Comparison of ENCODE assay signal across 9 cellular contexts in genomic region chr2:42964444-42965081, GRCh38.
A peak's percentile ranks its signal among the peaks of the same experiment; 100 is the strongest.
DNase-seq lines count a peak whose midpoint lies in the region; FAIRE-seq and TF ChIP-seq lines count a peak whose summit lies in the region.
"Had no signal": no experiment of that assay in that cellular context is flagged by ENCODE, and none has a peak within 500 bp of the region (broad histone marks: within the 10 kb centered on the region; RNA-seq: fewer than 3 reads in every experiment).

No MANE protein-coding gene starts in this region.

- 65% methylated on average over 5 of the region's 5 CpGs; no CpG with 5 or more reads in 1 of the 2 donors for WGBS in transverse colon (ENCODE audit: low coverage in 1 of 2), 2 donors

- DNase-seq in HTR-8/SVneo (ENCODE audit: insufficient read length, low spot score) (peak; percentile 92), astrocyte of the hippocampus (ENCODE audit: low read depth, low spot score) (peak; percentile 99), kidney (peak; percentile 93), transverse colon (no peak)
- no peak for DNase-seq in activated T-helper 1 cell treated with anti-CD3 and anti-CD28 coated beads, Interleukin-12 subunit alpha, Interleukin-12 subunit beta, Interleukin-2, Interleukin-4 antibody, amounts not matched to agents 30 ng/mL and 10 ng/mL and 1 ng/mL, durations not matched to agents 14 hours and 24 hours and 36 hours (ENCODE audit: low spot score)
- no peak for DNase-seq in central memory CD4-positive, alpha-beta T cell
- no peak for DNase-seq in activated naive CD4-positive, alpha-beta T cell treated with anti-CD3 and anti-CD28 coated beads, Interleukin-2, amount 50 U/mL, for 16 hours
- DNase-seq: activated CD4-positive, alpha-beta T cell treated with anti-CD3 and anti-CD28 coated beads, Interleukin-2, amount 10 ng/mL, durations not matched to agents 24 days and 14 days had no signal

- peaks cover 12 to 34% of the 10 kb centered on the region in 2 donors for H3K4me1 ChIP-seq in kidney (ENCODE audit: control insufficient read depth in 1 of 2, insufficient read depth in 1 of 2, low read depth in 1 of 2, low read length in 2 of 2)
- peaks cover 10 to 37% (median 20%) of the 10 kb centered on the region in 4 donors for H3K4me1 ChIP-seq in transverse colon

- H3K4me1 Mint-ChIP-seq in activated T-helper 1 cell treated with anti-CD3 and anti-CD28 coated beads, Interleukin-12 subunit alpha, Interleukin-12 subunit beta, Interleukin-2, Interleukin-4 antibody, amounts not matched to agents 30 ng/mL and 10 ng/mL and 1 ng/mL, durations not matched to agents 14 hours and 24 hours and 36 hours (ENCODE audit: low read depth): no peaks in the 10 kb centered on the region

- no peaks in the 10 kb centered on the region for H3K36me3 Mint-ChIP-seq in activated T-helper 1 cell treated with anti-CD3 and anti-CD28 coated beads, Interleukin-12 subunit alpha, Interleukin-12 subunit beta, Interleukin-2, Interleukin-4 antibody, amounts not matched to agents 30 ng/mL and 10 ng/mL and 1 ng/mL, durations not matched to agents 14 hours and 24 hours and 36 hours (ENCODE audit: low read depth)

- TF ChIP-seq POLR2A in transverse colon (IDR thresholded peaks at IDR 0.05): no peak

- in situ Hi-C loops in transverse colon (cut with MboI; ENCODE audit: low pct_ligation_motif_present in 1 of 4, low pct_unique_long_range_greater_than_20kb in 1 of 4, low sequenced_read_pairs in 3 of 4): loop anchor here in 2 of 4 donors (10.0 to 25.0 kb wide), 2 partner anchors 270 to 523 kb away; no protein-coding TSS in a partner anchor

- TF ChIP-seq CTCF in kidney (IDR thresholded peaks at IDR 0.05; ENCODE audit: borderline replicate concordance, extremely low read depth, insufficient read depth) (no peak), transverse colon (IDR thresholded peaks at IDR 0.05) (no peak)

- no peak overlapping the region for H3K27ac Mint-ChIP-seq in activated T-helper 1 cell treated with anti-CD3 and anti-CD28 coated beads, Interleukin-12 subunit alpha, Interleukin-12 subunit beta, Interleukin-2, Interleukin-4 antibody, amounts not matched to agents 30 ng/mL and 10 ng/mL and 1 ng/mL, durations not matched to agents 14 hours and 24 hours and 36 hours
- H3K27ac Mint-ChIP-seq: activated CD4-positive, alpha-beta T cell treated with anti-CD3 and anti-CD28 coated beads, Interleukin-2, amount 10 ng/mL, durations not matched to agents 24 days and 14 days had no signal

- FAIRE-seq in HTR-8/SVneo (lab: Jason Lieb, UNC) (peak; percentile 67), kidney (lab: Jason Lieb, UNC) (no peak)
- FAIRE-seq: endometrium had no signal

- peaks cover 11% of the 10 kb centered on the region for H3K27me3 Mint-ChIP-seq in activated T-helper 1 cell treated with anti-CD3 and anti-CD28 coated beads, Interleukin-12 subunit alpha, Interleukin-12 subunit beta, Interleukin-2, Interleukin-4 antibody, amounts not matched to agents 30 ng/mL and 10 ng/mL and 1 ng/mL, durations not matched to agents 14 hours and 24 hours and 36 hours (ENCODE audit: insufficient read depth)

- no peaks in the 10 kb centered on the region for H3K27me3 ChIP-seq in transverse colon

- H3K9me3 Mint-ChIP-seq in activated T-helper 1 cell treated with anti-CD3 and anti-CD28 coated beads, Interleukin-12 subunit alpha, Interleukin-12 subunit beta, Interleukin-2, Interleukin-4 antibody, amounts not matched to agents 30 ng/mL and 10 ng/mL and 1 ng/mL, durations not matched to agents 14 hours and 24 hours and 36 hours: no peaks in the 10 kb centered on the region
- H3K9me3 Mint-ChIP-seq: activated CD4-positive, alpha-beta T cell treated with anti-CD3 and anti-CD28 coated beads, Interleukin-2, amount 10 ng/mL, durations not matched to agents 24 days and 14 days had no signal

- no peak overlapping the region for H3K27ac ChIP-seq in kidney (ENCODE audit: low read depth in 2 of 2, low read length in 2 of 2)
- H3K27ac ChIP-seq in transverse colon: peak overlapping the region; percentile 22 to 43 (median 31)

- intact Hi-C loops in kidney (cut with DNase I): no loop called here
- intact Hi-C loops in transverse colon (cut with DNase I; ENCODE audit: low total_unique reads): no loop called here
- intact Hi-C loops in activated T-helper 1 cell treated with anti-CD3 and anti-CD28 coated beads, Interleukin-12 subunit alpha, Interleukin-12 subunit beta, Interleukin-2, Interleukin-4 antibody, amounts not matched to agents 30 ng/mL and 10 ng/mL and 1 ng/mL, durations not matched to agents 14 hours and 24 hours and 36 hours (cut with micrococcal nuclease): no loop called here

- H3K9me3 ChIP-seq in kidney (ENCODE audit: control insufficient read depth in 1 of 2, low read length in 2 of 2): no peaks in the 10 kb centered on the region
- no peaks in the 10 kb centered on the region for H3K9me3 ChIP-seq in transverse colon

- H3K36me3 ChIP-seq in kidney (ENCODE audit: control insufficient read depth in 1 of 2, insufficient read depth in 2 of 2, low read length in 2 of 2) (no peaks in the 10 kb centered on the region), transverse colon (no peaks in the 10 kb centered on the region)

- TF ChIP-seq EP300 in transverse colon (IDR thresholded peaks at IDR 0.05; ENCODE audit: low read depth): no peak

- no peak overlapping the region for H3K9ac ChIP-seq in kidney (ENCODE audit: low read length in 2 of 2)

- H3K4me3 ChIP-seq in kidney (ENCODE audit: low read length in 2 of 2): no peak overlapping the region
- H3K4me3 ChIP-seq in transverse colon: no peak overlapping the region

- H3K4me3 Mint-ChIP-seq in activated T-helper 1 cell treated with anti-CD3 and anti-CD28 coated beads, Interleukin-12 subunit alpha, Interleukin-12 subunit beta, Interleukin-2, Interleukin-4 antibody, amounts not matched to agents 30 ng/mL and 10 ng/mL and 1 ng/mL, durations not matched to agents 14 hours and 24 hours and 36 hours: no peak overlapping the region
- H3K4me3 Mint-ChIP-seq: activated CD4-positive, alpha-beta T cell treated with anti-CD3 and anti-CD28 coated beads, Interleukin-2, amount 10 ng/mL, durations not matched to agents 24 days and 14 days had no signal

Comparison
In these comparisons a context has a peak if more than half of its experiments do, and no peak if none do; other contexts are left out.
1. DNase-seq: peak in HTR-8/SVneo (single experiment), astrocyte of the hippocampus (single experiment) and kidney (single experiment); none in transverse colon (single experiment), activated T-helper 1 cell treated with anti-CD3 and anti-CD28 coated beads, Interleukin-12 subunit alpha, Interleukin-12 subunit beta, Interleukin-2, Interleukin-4 antibody, amounts not matched to agents 30 ng/mL and 10 ng/mL and 1 ng/mL, durations not matched to agents 14 hours and 24 hours and 36 hours (single experiment), central memory CD4-positive, alpha-beta T cell (single experiment) and activated naive CD4-positive, alpha-beta T cell treated with anti-CD3 and anti-CD28 coated beads, Interleukin-2, amount 50 U/mL, for 16 hours (single experiment).
2. H3K27ac ChIP-seq: peak in transverse colon (4 of 4); none in kidney (0 of 2).